ENCODE assay signal across 25 cellular contexts in the genomic region with DNA sequence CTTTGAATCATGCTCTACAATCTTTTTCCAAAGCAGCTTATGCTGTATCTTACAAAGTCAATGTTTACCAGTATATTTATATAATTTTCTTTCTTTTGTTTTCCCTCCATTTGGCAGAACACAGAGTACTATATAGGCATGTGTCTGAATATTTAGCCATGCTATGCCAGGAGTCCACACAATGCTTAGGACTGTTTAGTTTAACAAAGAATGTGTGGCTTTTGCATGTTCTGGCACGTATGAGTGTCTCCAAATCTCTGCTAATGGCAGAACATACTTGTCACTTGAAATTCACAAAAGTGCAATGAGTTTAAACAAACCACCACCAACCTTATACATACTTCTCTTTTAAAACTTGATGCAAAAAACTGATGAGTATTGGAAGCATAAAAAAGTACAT.
DNase-seq lines count a peak whose midpoint lies in the region; ATAC-seq, FAIRE-seq and TF ChIP-seq lines count a peak whose summit lies in the region.
"Had no signal": no experiment of that assay in that cellular context is flagged by ENCODE, and none has a peak within 500 bp of the region (broad histone marks: within the 10 kb centered on the region; RNA-seq: fewer than 3 reads in every experiment).

No MANE protein-coding gene starts in this region.

- H3K4me2 ChIP-seq in mammary epithelial cell (ENCODE audit: insufficient read depth, low read depth, low read length): peak overlapping the region; percentile 51
- H3K4me2 ChIP-seq: A549; BLaER1 treated with 17β-estradiol and CSF1 and Interleukin-3, amounts not matched to agents 10 nM and 100 nM; GM23338 had no signal

- no peak for FAIRE-seq in bronchial epithelial cell (lab: Jason Lieb, UNC)
- FAIRE-seq: A549, D721Med, GM12878 had no signal

- no peaks in the 10 kb centered on the region for H3K9me3 Mint-ChIP-seq in MCF 10A (ENCODE audit: unreplicated experiment)
- H3K9me3 Mint-ChIP-seq: CD4-positive, alpha-beta T cell; CD8-positive, alpha-beta memory T cell; GM23338 had no signal

- H3K9me3 ChIP-seq in mammary epithelial cell (replicated peaks; ENCODE audit: insufficient read depth, low read length): no peaks in the 10 kb centered on the region
- H3K9me3 ChIP-seq: A549; BE2C; BLaER1 treated with 17β-estradiol and CSF1 and Interleukin-3, amounts not matched to agents 10 nM and 100 nM; HAP-1 had no signal

- H3K27me3 Mint-ChIP-seq in MCF 10A (ENCODE audit: insufficient read depth, unreplicated experiment): no peaks in the 10 kb centered on the region
- H3K27me3 Mint-ChIP-seq: CD4-positive, alpha-beta T cell had no signal

- POLR2A ChIA-PET in MCF 10A (lab: Yijun Ruan, JAX): no interaction called here

- H3K4me1 Mint-ChIP-seq in MCF 10A (ENCODE audit: insufficient read depth, unreplicated experiment): peaks cover 9% of the 10 kb centered on the region
- H3K4me1 Mint-ChIP-seq: CD14-positive monocyte; CD8-positive, alpha-beta memory T cell; GM23338 had no signal

- H3K36me3 ChIP-seq in mammary epithelial cell (ENCODE audit: insufficient read depth, low read length) (no peaks in the 10 kb centered on the region), bronchial epithelial cell (ENCODE audit: control insufficient read depth, insufficient read depth, low read length) (no peaks in the 10 kb centered on the region)
- H3K36me3 ChIP-seq: BE2C; BLaER1 treated with 17β-estradiol and CSF1 and Interleukin-3, amounts not matched to agents 10 nM and 100 nM; HAP-1 had no signal

- H2AFZ ChIP-seq in mammary epithelial cell (ENCODE audit: low read depth, low read length): no peak overlapping the region
- H2AFZ ChIP-seq: GM23338 had no signal

- H3K4me3 Mint-ChIP-seq in MCF 10A (ENCODE audit: unreplicated experiment): no peak overlapping the region
- H3K4me3 Mint-ChIP-seq: CD14-positive monocyte; CD4-positive, alpha-beta T cell; CD8-positive, alpha-beta memory T cell; GM23338; HFFc6 had no signal

- DNase-seq in mammary epithelial cell: peak; percentile 47
- no peak for DNase-seq in MCF 10A (ENCODE audit: unreplicated experiment)
- DNase-seq in bronchial epithelial cell (ENCODE audit: low read depth): peak; percentile 71
- peak in 1 of 2 donors; percentile 44 for DNase-seq in foreskin keratinocyte
- DNase-seq in NCI-H1105 (lab: John Stamatoyannopoulos, UW): no peak
- DNase-seq: 8988T; ACHN; AML-193; BE2C; CD4-positive, alpha-beta T cell; CD8-positive, alpha-beta memory T cell; DMS 273 treated with DMSO at 0.1 percent for 48 hours; DMS79; EL; GDM1; HFFc6 had no signal

- no peaks in the 10 kb centered on the region for H3K79me2 ChIP-seq in mammary epithelial cell (ENCODE audit: insufficient read depth, low read length)

- no peak overlapping the region for H3K27ac ChIP-seq in mammary epithelial cell (ENCODE audit: insufficient read depth, low read depth, low read length)
- no peak overlapping the region for H3K27ac ChIP-seq in foreskin keratinocyte
- H3K27ac ChIP-seq: A549; BLaER1 treated with 17β-estradiol and CSF1 and Interleukin-3, amounts not matched to agents 10 nM and 100 nM had no signal

- in situ Hi-C loops in mammary epithelial cell (cut with MboI; ENCODE audit: low sequenced_read_pairs in 2 of 2): loop anchor here in 1 of 2 donors (25.0 kb wide), 1 partner anchor 523 kb away; no protein-coding TSS in a partner anchor

- dilution Hi-C loops in mammary epithelial cell (cut with HindIII; ENCODE audit: low sequenced_read_pairs): no loop called here

- no peak overlapping the region for H3K9ac ChIP-seq in mammary epithelial cell (ENCODE audit: insufficient read depth, low read length)
- H3K9ac ChIP-seq: BLaER1 treated with 17β-estradiol and CSF1 and Interleukin-3, amounts not matched to agents 10 nM and 100 nM had no signal

- H3K36me3 Mint-ChIP-seq in MCF 10A (ENCODE audit: insufficient read depth, unreplicated experiment): no peaks in the 10 kb centered on the region
- H3K36me3 Mint-ChIP-seq: CD14-positive monocyte; CD8-positive, alpha-beta memory T cell had no signal

- no peaks in the 10 kb centered on the region for H3K27me3 ChIP-seq in mammary epithelial cell (ENCODE audit: insufficient read depth, low read length)
- no peaks in the 10 kb centered on the region for H3K27me3 ChIP-seq in bronchial epithelial cell (ENCODE audit: control insufficient read depth, insufficient read depth, low read length)
- no peaks in the 10 kb centered on the region for H3K27me3 ChIP-seq in foreskin keratinocyte
- H3K27me3 ChIP-seq: BE2C; BLaER1 treated with 17β-estradiol and CSF1 and Interleukin-3, amounts not matched to agents 10 nM and 100 nM had no signal

- BruUV-seq in mammary epithelial cell (replicated peaks; lab: Mats Ljungman, UMichigan): no TSS peak
- BruUV-seq in MCF 10A (replicated peaks; lab: Mats Ljungman, UMichigan): no TSS peak

- WGBS in mammary epithelial cell (ENCODE audit: low coverage, missing lambda C conversion rate): 0% methylated on average over 1 of the region's 1 CpG

- H4K20me1 ChIP-seq in mammary epithelial cell (ENCODE audit: insufficient read depth, low read length): no peaks in the 10 kb centered on the region
- H4K20me1 ChIP-seq: BLaER1 treated with 17β-estradiol and CSF1 and Interleukin-3, amounts not matched to agents 10 nM and 100 nM had no signal

- TF ChIP-seq CTCF in mammary epithelial cell (conservative IDR thresholded peaks at IDR 0.05 in 1 of 2, IDR thresholded peaks at IDR 0.05 in 1 of 2; ENCODE audit: extremely low read depth in 1 of 2, insufficient read depth in 1 of 2, low read depth in 1 of 2, low read length in 2 of 2) (no peak), MCF 10A (IDR thresholded peaks at IDR 0.05; ENCODE audit: unreplicated experiment) (no peak), bronchial epithelial cell (IDR thresholded peaks at IDR 0.05; ENCODE audit: insufficient read depth, low read length, severe bottlenecking) (no peak), foreskin keratinocyte (conservative IDR thresholded peaks at IDR 0.05) (no peak)

- H3K4me1 ChIP-seq in mammary epithelial cell (ENCODE audit: insufficient read depth, low read length): peaks cover 8% of the 10 kb centered on the region
- H3K4me1 ChIP-seq in foreskin keratinocyte: peaks cover 4% of the 10 kb centered on the region
- H3K4me1 ChIP-seq: A549; BE2C; BLaER1 treated with 17β-estradiol and CSF1 and Interleukin-3, amounts not matched to agents 10 nM and 100 nM; HAP-1 had no signal

- H3K27ac Mint-ChIP-seq in MCF 10A (ENCODE audit: low read depth, unreplicated experiment): no peak overlapping the region
- H3K27ac Mint-ChIP-seq: CD14-positive monocyte; CD4-positive, alpha-beta T cell; CD8-positive, alpha-beta memory T cell; GM23338; HFFc6 had no signal

- peak; percentile 59 for ATAC-seq in foreskin keratinocyte
- ATAC-seq in HG03354 (IDR thresholded peaks at IDR 0.05; ENCODE audit: poor library complexity, severe bottlenecking, unreplicated experiment): no peak
- ATAC-seq in HG03342 (IDR thresholded peaks at IDR 0.05; ENCODE audit: unreplicated experiment): no peak
- ATAC-seq: A549, GM12878, GM23338 had no signal

- intact Hi-C loops in mammary epithelial cell (cut with micrococcal nuclease) (loop anchor here (10.0 kb wide), 2 partner anchors 150 to 690 kb away; no protein-coding TSS in a partner anchor), MCF 10A (cut with micrococcal nuclease) (loop anchor here (10.0 kb wide), 1 partner anchor 520 kb away; no protein-coding TSS in a partner anchor)

- H3K4me3 ChIP-seq in mammary epithelial cell (replicated peaks in 1 of 3; ENCODE audit: insufficient read depth in 1 of 3, low read depth in 2 of 3, low read length in 3 of 3) (no peak overlapping the region), bronchial epithelial cell (ENCODE audit: low read depth, low read length) (no peak overlapping the region)
- H3K4me3 ChIP-seq: A549; BLaER1 treated with 17β-estradiol and CSF1 and Interleukin-3, amounts not matched to agents 10 nM and 100 nM; GM12878; GM23338; HAP-1 had no signal

- CTCF ChIA-PET in mammary epithelial cell (lab: Charles Lee; ENCODE audit: low non-redundant PET): no interaction called here
- CTCF ChIA-PET in MCF 10A (lab: Yijun Ruan, JAX): no interaction called here

Comparison
In these comparisons a context has a peak if more than half of its experiments do, and no peak if none do; other contexts are left out.
1. DNase-seq: peak in mammary epithelial cell (single experiment) and bronchial epithelial cell (single experiment); none in MCF 10A (single experiment) and NCI-H1105 (single experiment).